20 cellular contexts compared by ENCODE assay signal in genomic region chrX:3393168-3393567, GRCh38. TPM values are rescaled to one million over a fixed set of nuclear protein-coding genes. Genes with fewer than 3 reads are reported as not detected.
DNase-seq lines count a peak whose midpoint lies in the region; FAIRE-seq and TF ChIP-seq lines count a peak whose summit lies in the region.
"Had no signal": no experiment of that assay in that cellular context is flagged by ENCODE, and none has a peak within 500 bp of the region (broad histone marks: within the 10 kb centered on the region; RNA-seq: fewer than 3 reads in every experiment).

No MANE protein-coding gene starts in this region.

- CTCF ChIA-PET in A673 (lab: Charles Lee): no interaction called here
- CTCF ChIA-PET in activated naive CD4-positive, alpha-beta T cell treated with anti-CD3 and anti-CD28 coated beads for 36 hours (lab: Charles Lee): no interaction called here

- H3K4me3 ChIP-seq in A673 (ENCODE audit: low read depth, low read length, poor library complexity, severe bottlenecking) (no peak overlapping the region), astrocyte (ENCODE audit: insufficient read depth, low read depth, low read length) (no peak overlapping the region), mesodermal cell (ENCODE audit: extremely low read depth, insufficient read depth, low read length, poor library complexity, severe bottlenecking) (no peak overlapping the region), smooth muscle cell (no peak overlapping the region), coronary artery (no peak overlapping the region), neural progenitor cell (no peak overlapping the region)
- H3K4me3 ChIP-seq: K562 had no signal

- no TSS peak for BruUV-seq in A673 (replicated peaks; lab: Mats Ljungman, UMichigan)

- no peaks in the 10 kb centered on the region for H3K27me3 Mint-ChIP-seq in astrocyte (ENCODE audit: low read depth, unreplicated experiment)
- H3K27me3 Mint-ChIP-seq in activated naive CD4-positive, alpha-beta T cell treated with anti-CD3 and anti-CD28 coated beads for 36 hours (ENCODE audit: low read depth): no peaks in the 10 kb centered on the region
- peaks cover under 1% of the 10 kb centered on the region for H3K27me3 Mint-ChIP-seq in neural progenitor cell (ENCODE audit: insufficient read depth, low read depth)

- H3K9me3 Mint-ChIP-seq in astrocyte (ENCODE audit: unreplicated experiment): no peaks in the 10 kb centered on the region
- H3K9me3 Mint-ChIP-seq in activated naive CD4-positive, alpha-beta T cell treated with anti-CD3 and anti-CD28 coated beads for 36 hours: no peaks in the 10 kb centered on the region
- H3K9me3 Mint-ChIP-seq in neural progenitor cell: peaks cover 2% of the 10 kb centered on the region
- H3K9me3 Mint-ChIP-seq: HFFc6 had no signal

- intact Hi-C loops in A673 (cut with micrococcal nuclease; ENCODE audit: unreplicated experiment): no loop called here
- intact Hi-C loops in activated naive CD4-positive, alpha-beta T cell treated with anti-CD3 and anti-CD28 coated beads for 36 hours (cut with micrococcal nuclease): no loop called here

- no CpG with 5 or more reads among the region's 1 CpG for WGBS in mesodermal cell (ENCODE audit: insufficient coverage in 2 of 2), 2 experiments
- 20% methylated on average over 1 of the region's 1 CpG for WGBS in smooth muscle cell (ENCODE audit: low lambda C conversion rate)

- no peak overlapping the region for H3K27ac Mint-ChIP-seq in astrocyte (ENCODE audit: unreplicated experiment)
- no peak overlapping the region for H3K27ac Mint-ChIP-seq in activated naive CD4-positive, alpha-beta T cell treated with anti-CD3 and anti-CD28 coated beads for 36 hours
- H3K27ac Mint-ChIP-seq in neural progenitor cell: no peak overlapping the region
- H3K27ac Mint-ChIP-seq: CD4-positive, alpha-beta memory T cell; HFFc6 had no signal

- H3K9me3 ChIP-seq in A673 (ENCODE audit: low read depth, low read length, poor library complexity, severe bottlenecking): no peaks in the 10 kb centered on the region
- no peaks in the 10 kb centered on the region for H3K9me3 ChIP-seq in astrocyte (ENCODE audit: insufficient read depth, low read depth, low read length)
- H3K9me3 ChIP-seq in mesodermal cell (ENCODE audit: control insufficient read depth, low read length): no peaks in the 10 kb centered on the region
- H3K9me3 ChIP-seq in smooth muscle cell (replicated peaks; ENCODE audit: low read depth): no peaks in the 10 kb centered on the region
- peaks cover 3% of the 10 kb centered on the region for H3K9me3 ChIP-seq in neural progenitor cell (ENCODE audit: low read depth)
- H3K9me3 ChIP-seq: BE2C had no signal

- peak overlapping the region; percentile 33 for H3K4me2 ChIP-seq in astrocyte (ENCODE audit: low read length)
- H3K4me2 ChIP-seq in smooth muscle cell: peak overlapping the region; percentile 68
- no peak overlapping the region for H3K4me2 ChIP-seq in neural progenitor cell

- peaks cover 3% of the 10 kb centered on the region for H3F3A ChIP-seq in smooth muscle cell (ENCODE audit: low read depth)
- H3F3A ChIP-seq in neural progenitor cell (ENCODE audit: low read depth): no peaks in the 10 kb centered on the region

- no peaks in the 10 kb centered on the region for H3K79me2 ChIP-seq in astrocyte (ENCODE audit: insufficient read depth, low read length)
- H3K79me2 ChIP-seq in smooth muscle cell (ENCODE audit: low read depth): no peaks in the 10 kb centered on the region
- no peaks in the 10 kb centered on the region for H3K79me2 ChIP-seq in neural progenitor cell (ENCODE audit: low read depth)

- H2AFZ ChIP-seq in astrocyte (ENCODE audit: low read depth, low read length): no peak overlapping the region
- H2AFZ ChIP-seq in smooth muscle cell (ENCODE audit: low read depth): no peak overlapping the region
- H2AFZ ChIP-seq in neural progenitor cell (replicated peaks): no peak overlapping the region

- H3K9ac ChIP-seq in astrocyte (ENCODE audit: low read length) (no peak overlapping the region), smooth muscle cell (ENCODE audit: low read depth) (peak overlapping the region; percentile 74), neural progenitor cell (no peak overlapping the region)

- H3K27me3 ChIP-seq in A673 (replicated peaks; ENCODE audit: insufficient read depth, low read depth, low read length, poor library complexity) (peaks cover 25% of the 10 kb centered on the region), astrocyte (ENCODE audit: insufficient read depth, low read length) (no peaks in the 10 kb centered on the region), smooth muscle cell (ENCODE audit: low read depth) (no peaks in the 10 kb centered on the region), neural progenitor cell (no peaks in the 10 kb centered on the region)
- H3K27me3 ChIP-seq: BE2C had no signal

- POLR2A ChIA-PET in A673 (lab: Charles Lee; ENCODE audit: low non-redundant PET): no interaction called here

- H3K4me1 Mint-ChIP-seq in astrocyte (ENCODE audit: low read depth, unreplicated experiment) (no peaks in the 10 kb centered on the region), neural progenitor cell (peaks cover 2% of the 10 kb centered on the region)
- no peaks in the 10 kb centered on the region for H3K4me1 Mint-ChIP-seq in activated naive CD4-positive, alpha-beta T cell treated with anti-CD3 and anti-CD28 coated beads for 36 hours (ENCODE audit: low read depth)
- H3K4me1 Mint-ChIP-seq: CD4-positive, alpha-beta memory T cell had no signal

- H3K36me3 ChIP-seq in A673 (ENCODE audit: insufficient read depth, low read length, poor library complexity, severe bottlenecking) (no peaks in the 10 kb centered on the region), astrocyte (ENCODE audit: insufficient read depth, low read length) (no peaks in the 10 kb centered on the region), mesodermal cell (ENCODE audit: control insufficient read depth, insufficient read depth, low read length) (no peaks in the 10 kb centered on the region), smooth muscle cell (ENCODE audit: low read depth) (no peaks in the 10 kb centered on the region), neural progenitor cell (no peaks in the 10 kb centered on the region)
- H3K36me3 ChIP-seq: BE2C had no signal

- H3K4me1 ChIP-seq in A673 (ENCODE audit: insufficient read depth, low read length, poor library complexity, severe bottlenecking) (no peaks in the 10 kb centered on the region), astrocyte (ENCODE audit: insufficient read depth, low read length) (peaks cover 4% of the 10 kb centered on the region), mesodermal cell (ENCODE audit: control insufficient read depth, insufficient read depth, low read length, poor library complexity, severe bottlenecking) (no peaks in the 10 kb centered on the region), smooth muscle cell (ENCODE audit: low read depth) (no peaks in the 10 kb centered on the region), neural progenitor cell (no peaks in the 10 kb centered on the region)
- H3K4me1 ChIP-seq: BE2C had no signal

- no peak overlapping the region for H3K4me3 Mint-ChIP-seq in astrocyte (ENCODE audit: unreplicated experiment)
- no peak overlapping the region for H3K4me3 Mint-ChIP-seq in activated naive CD4-positive, alpha-beta T cell treated with anti-CD3 and anti-CD28 coated beads for 36 hours
- H3K4me3 Mint-ChIP-seq in neural progenitor cell: no peak overlapping the region
- H3K4me3 Mint-ChIP-seq: CD4-positive, alpha-beta memory T cell; HFFc6 had no signal

- H4K20me1 ChIP-seq in astrocyte (ENCODE audit: insufficient read depth, low read length) (no peaks in the 10 kb centered on the region), smooth muscle cell (ENCODE audit: low read depth) (no peaks in the 10 kb centered on the region), neural progenitor cell (ENCODE audit: low read depth) (no peaks in the 10 kb centered on the region)

- FAIRE-seq in astrocyte (lab: Jason Lieb, UNC): peak; percentile 72
- FAIRE-seq: GM12891, H1, K562 had no signal

- DNase-seq in A673 (ENCODE audit: low spot score): peak; percentile 1
- DNase-seq in astrocyte (ENCODE audit: low read depth): no peak
- no peak for DNase-seq in smooth muscle cell (lab: John Stamatoyannopoulos, UW; ENCODE audit: unreplicated experiment)
- no peak for DNase-seq in coronary artery (ENCODE audit: low spot score)
- no peak for DNase-seq in activated naive CD4-positive, alpha-beta T cell treated with anti-CD3 and anti-CD28 coated beads for 36 hours
- DNase-seq in neural progenitor cell (ENCODE audit: low spot score): no peak
- DNase-seq in activated naive CD4-positive, alpha-beta T cell (lab: John Stamatoyannopoulos, UW): no peak
- DNase-seq: 8988T; BE2C; CD4-positive, alpha-beta memory T cell; DMS153; HFFc6; NCI-H1092 treated with DMSO at 0.1 percent for 48 hours; NCI-H2171 treated with DMSO at 0.1 percent for 48 hours; Right ventricle myocardium superior had no signal

- H3K27ac ChIP-seq in A673 (ENCODE audit: low read depth, low read length, poor library complexity, severe bottlenecking) (no peak overlapping the region), astrocyte (ENCODE audit: low read depth, low read length) (no peak overlapping the region), mesodermal cell (ENCODE audit: low read depth, low read length, severe bottlenecking) (peak overlapping the region; percentile 23), smooth muscle cell (ENCODE audit: low read depth) (peak overlapping the region; percentile 96), coronary artery (no peak overlapping the region), neural progenitor cell (no peak overlapping the region)

- H3K36me3 Mint-ChIP-seq in astrocyte (ENCODE audit: low read depth, unreplicated experiment) (no peaks in the 10 kb centered on the region), neural progenitor cell (no peaks in the 10 kb centered on the region)
- H3K36me3 Mint-ChIP-seq in activated naive CD4-positive, alpha-beta T cell treated with anti-CD3 and anti-CD28 coated beads for 36 hours (ENCODE audit: low read depth): no peaks in the 10 kb centered on the region
- H3K36me3 Mint-ChIP-seq: CD4-positive, alpha-beta memory T cell had no signal

- TF ChIP-seq CTCF in A673 (conservative IDR thresholded peaks at IDR 0.05; ENCODE audit: low read depth, low read length) (no peak), astrocyte (IDR thresholded peaks at IDR 0.05; ENCODE audit: insufficient read depth, low read depth, low read length) (no peak), smooth muscle cell (IDR thresholded peaks at IDR 0.05; ENCODE audit: borderline replicate concordance, insufficient read depth, poor library complexity, severe bottlenecking) (no peak), coronary artery (IDR thresholded peaks at IDR 0.05) (no peak), neural progenitor cell (IDR thresholded peaks at IDR 0.05) (no peak)

RNA-seq across cellular contexts. Expression of gene MXRA5, which starts 46.7 kb away (rescaled TPM):
- total RNA-seq in A673 (2021) (not detected in 2 replicates), astrocyte (23.3 and 60.6 TPM in 2 replicates), smooth muscle cell (395 and 431 TPM in 2 replicates), neural progenitor cell (ENCODE audit: low replicate concordance) (0.37 and 0.50 TPM in 2 replicates)
- 9.7 TPM for polyA plus RNA-seq in mesodermal cell (2013, experiment 1 of 2)
- polyA plus RNA-seq in mesodermal cell (2013, experiment 2 of 2): 9.2 TPM
- 130 and 167 TPM in 2 replicates for polyA plus RNA-seq in smooth muscle cell
- not detected for total RNA-seq in activated naive CD4-positive, alpha-beta T cell treated with anti-CD3 and anti-CD28 coated beads for 36 hours
- total RNA-seq: CD4-positive, alpha-beta memory T cell; OCI-LY7 had no signal
- polyA plus RNA-seq: CD4-positive, alpha-beta memory T cell; K562 had no signal

Comparison
In these comparisons a context has a peak if more than half of its experiments do, and no peak if none do; other contexts are left out.
1. H3K27ac ChIP-seq: peak in mesodermal cell (single experiment) and smooth muscle cell (single experiment); none in A673 (single experiment), astrocyte (single experiment), coronary artery (0 of 2) and neural progenitor cell (single experiment).